ENCODE assay signal across 8 cellular contexts in genomic region chr10:124917168-124917938, GRCh38. TPM values are rescaled to one million over a fixed set of nuclear protein-coding genes. Genes with fewer than 3 reads are reported as not detected.
DNase-seq lines count a peak whose midpoint lies in the region; ATAC-seq and TF ChIP-seq lines count a peak whose summit lies in the region.

No MANE protein-coding gene starts in this region.

- H3K36me3 Mint-ChIP-seq in nephron progenitor cell (ENCODE audit: low read depth), result peaks cover 10% of the 10 kb centered on the region

- peak overlapping the region; percentile 99 for H3K27ac Mint-ChIP-seq in nephron progenitor cell

- peaks cover 13 to 17% of the 10 kb centered on the region in 2 donors for H3K4me1 ChIP-seq in thyroid gland

- no peaks in the 10 kb centered on the region for H3K9me3 ChIP-seq in thyroid gland

- H3K27me3 ChIP-seq in thyroid gland, result no peaks in the 10 kb centered on the region

- TF ChIP-seq CTCF in fibroblast of mammary gland (conservative IDR thresholded peaks at IDR 0.05; ENCODE audit: control insufficient read depth, insufficient read depth, low read depth, low read length), result no peak
- no peak for TF ChIP-seq CTCF in nephron progenitor cell (IDR thresholded peaks at IDR 0.05)
- TF ChIP-seq CTCF in thyroid gland (IDR thresholded peaks at IDR 0.05), result no peak

- peak; percentile 30 for ATAC-seq in HG02678 (IDR thresholded peaks at IDR 0.05; ENCODE audit: unreplicated experiment)

- H3K4me3 ChIP-seq in fibroblast of mammary gland (ENCODE audit: control insufficient read depth, low read depth, low read length) (peak overlapping the region; percentile 90), thyroid gland (replicated peaks in 1 of 3) (peak overlapping the region; percentile 55 to 76 (median 56))

- TF ChIP-seq POLR2A in thyroid gland (IDR thresholded peaks at IDR 0.05), result peak in 1 of 2 donors; percentile 45

- intact Hi-C loops in thyroid gland (cut with DNase I), result loop anchor here (10.0 kb wide), 2 partner anchors 137 to 247 kb away; partner anchors contain the start of gene CTBP2

- H3K4me3 Mint-ChIP-seq in nephron progenitor cell, result peak overlapping the region; percentile 97

- peaks cover 3% of the 10 kb centered on the region for H3K27me3 Mint-ChIP-seq in nephron progenitor cell (ENCODE audit: low read depth, poor library complexity)

- no peaks in the 10 kb centered on the region for H3K9me3 Mint-ChIP-seq in nephron progenitor cell

- peak overlapping the region; percentile 96 to 98 (median 97) for H3K27ac ChIP-seq in thyroid gland

- WGBS in thyroid gland, 2 donors, result 0 to 1% methylated on average over 13 to 29 of the region's 81 CpGs

- peaks cover 40% of the 10 kb centered on the region for H3K4me1 Mint-ChIP-seq in nephron progenitor cell

- no peaks in the 10 kb centered on the region for H3K36me3 ChIP-seq in thyroid gland

- DNase-seq in NCI-H2107 (lab: John Stamatoyannopoulos, UW), result peak; percentile 3
- DNase-seq in NCI-H2107 treated with DMSO at 0.1 percent for 48 hours (lab: John Stamatoyannopoulos, UW; ENCODE audit: unreplicated experiment), result no peak
- peak; percentile 28 for DNase-seq in NCI-H510A (lab: John Stamatoyannopoulos, UW)
- DNase-seq in activated T-cell treated with anti-CD3 and anti-CD28 coated beads, Interleukin-2, amount 50 U/mL, for 48 hours, result peak; percentile 56 to 57
- peak; percentile 28 for DNase-seq in fibroblast of mammary gland (ENCODE audit: low read depth)
- peak; percentile 37 for DNase-seq in nephron progenitor cell
- peak; percentile 64 to 70 for DNase-seq in thyroid gland

RNA-seq across cellular contexts. Expression of gene ZRANB1, which starts 24.6 kb away (rescaled TPM):
- 10 to 100 TPM; 22.1 to 37.5 (median 25.0) TPM for total RNA-seq in thyroid gland
